1 cellular context compared by ENCODE assay signal in genomic region chr7:156896388-156897022, GRCh38.
TF ChIP-seq lines count a peak whose summit lies in the region.

No MANE protein-coding gene starts in this region.

TF ChIP-seq in K562, 482 proteins besides CTCF, POLR2A, EP300 and RAD21:
- no peak for TF ChIP-seq ZNF134 (CRISPR knock-in tag; conservative IDR thresholded peaks at IDR 0.05)
- 0 out of 4 replicates have a peak, but pooled peaks of 1 of the 2 experiments have one; percentile 13 for TF ChIP-seq TRIM24 (IDR thresholded peaks at IDR 0.05)
- no peak for TF ChIP-seq PATZ1 (CRISPR knock-in tag; IDR thresholded peaks at IDR 0.05; ENCODE audit: borderline replicate concordance)
- TF ChIP-seq SPI1 (IDR thresholded peaks at IDR 0.05; ENCODE audit: borderline replicate concordance, low read depth, low read length): 0 out of 2 replicates have a peak, but pooled peaks have one; percentile 40
- no peak for TF ChIP-seq BCOR (IDR thresholded peaks at IDR 0.05)
- TF ChIP-seq ZBTB17 (CRISPR knock-in tag; IDR thresholded peaks at IDR 0.05): no peak
TF ChIP-seq in K562: peak in this region for 2.
